Comparison of ENCODE assay signal across 1 cellular context in the genomic region with DNA sequence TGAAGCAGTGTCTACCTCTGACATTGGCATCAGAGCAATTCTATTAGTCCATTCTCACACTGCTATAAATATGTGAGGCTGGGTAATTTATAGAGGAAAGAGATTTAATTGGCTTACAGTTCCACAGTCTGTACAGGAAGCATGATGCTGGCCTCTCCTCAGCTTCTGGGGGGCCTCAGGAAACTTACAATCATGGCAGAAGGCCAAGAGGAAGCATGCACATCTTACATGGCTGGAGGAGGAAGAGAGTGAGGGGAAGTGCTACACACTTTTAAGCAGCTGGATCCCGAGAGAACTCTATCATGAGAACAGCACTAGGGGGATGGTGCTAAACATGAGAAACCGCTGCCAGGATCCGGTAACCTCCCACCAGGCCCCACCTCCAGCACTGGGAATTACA.
TF ChIP-seq lines count a peak whose summit lies in the region.

No MANE protein-coding gene starts in this region.

TF ChIP-seq in H1, 55 proteins besides CTCF, POLR2A, EP300 and RAD21 (continued from another document):
- TF ChIP-seq, protein P1, sequence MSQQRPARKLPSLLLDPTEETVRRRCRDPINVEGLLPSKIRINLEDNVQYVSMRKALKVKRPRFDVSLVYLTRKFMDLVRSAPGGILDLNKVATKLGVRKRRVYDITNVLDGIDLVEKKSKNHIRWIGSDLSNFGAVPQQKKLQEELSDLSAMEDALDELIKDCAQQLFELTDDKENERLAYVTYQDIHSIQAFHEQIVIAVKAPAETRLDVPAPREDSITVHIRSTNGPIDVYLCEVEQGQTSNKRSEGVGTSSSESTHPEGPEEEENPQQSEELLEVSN (IDR thresholded peaks at IDR 0.05): no peak
- TF ChIP-seq, protein P2, sequence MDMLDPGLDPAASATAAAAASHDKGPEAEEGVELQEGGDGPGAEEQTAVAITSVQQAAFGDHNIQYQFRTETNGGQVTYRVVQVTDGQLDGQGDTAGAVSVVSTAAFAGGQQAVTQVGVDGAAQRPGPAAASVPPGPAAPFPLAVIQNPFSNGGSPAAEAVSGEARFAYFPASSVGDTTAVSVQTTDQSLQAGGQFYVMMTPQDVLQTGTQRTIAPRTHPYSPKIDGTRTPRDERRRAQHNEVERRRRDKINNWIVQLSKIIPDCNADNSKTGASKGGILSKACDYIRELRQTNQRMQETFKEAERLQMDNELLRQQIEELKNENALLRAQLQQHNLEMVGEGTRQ (IDR thresholded peaks at IDR 0.05; ENCODE audit: low read length): no peak
- TF ChIP-seq CHD1 (IDR thresholded peaks at IDR 0.05; ENCODE audit: low read depth, low read length): no peak
- TF ChIP-seq NANOG (IDR thresholded peaks at IDR 0.05; ENCODE audit: insufficient read depth, low read depth, low read length, poor library complexity, severe bottlenecking): no peak
- TF ChIP-seq YY1 (IDR thresholded peaks at IDR 0.05; ENCODE audit: low read depth, low read length): no peak
- no peak for TF ChIP-seq TBP (IDR thresholded peaks at IDR 0.05; ENCODE audit: low read depth, low read length)
- no peak for TF ChIP-seq PHF8 (conservative IDR thresholded peaks at IDR 0.05; ENCODE audit: low read depth, low read length)
- no peak for TF ChIP-seq BCL11A (IDR thresholded peaks at IDR 0.05; ENCODE audit: low read depth in 2 of 2, low read length in 2 of 2)
- no peak for TF ChIP-seq POU5F1 (IDR thresholded peaks at IDR 0.05; ENCODE audit: low read depth, low read length)
- no peak for TF ChIP-seq GABPA (IDR thresholded peaks at IDR 0.05; ENCODE audit: borderline replicate concordance, insufficient read depth, low read length)
- TF ChIP-seq TEAD4 (IDR thresholded peaks at IDR 0.05; ENCODE audit: low read depth, low read length): no peak
- TF ChIP-seq, protein P3, sequence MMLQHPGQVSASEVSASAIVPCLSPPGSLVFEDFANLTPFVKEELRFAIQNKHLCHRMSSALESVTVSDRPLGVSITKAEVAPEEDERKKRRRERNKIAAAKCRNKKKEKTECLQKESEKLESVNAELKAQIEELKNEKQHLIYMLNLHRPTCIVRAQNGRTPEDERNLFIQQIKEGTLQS (IDR thresholded peaks at IDR 0.05; ENCODE audit: insufficient read depth, low read depth, low read length): no peak
